Comparison of ENCODE assay signal across 7 cellular contexts in genomic region chr6:116462516-116462915, GRCh38. TPM values are rescaled to one million over a fixed set of nuclear protein-coding genes. Genes with fewer than 3 reads are reported as not detected.
DNase-seq lines count a peak whose midpoint lies in the region; ATAC-seq, FAIRE-seq and TF ChIP-seq lines count a peak whose summit lies in the region.

No MANE protein-coding gene starts in this region.

- peak; percentile 12 for DNase-seq in GM19239 (ENCODE audit: insufficient read length, low spot score)
- no peak for DNase-seq in nephron progenitor cell
- DNase-seq in GOT3 (lab: John Stamatoyannopoulos, UW) = no peak
- DNase-seq in NAMALWA (ENCODE audit: low spot score) = no peak
- DNase-seq in foreskin keratinocyte = no peak

- ATAC-seq in HG02981 (IDR thresholded peaks at IDR 0.05; ENCODE audit: unreplicated experiment) (peak; percentile 34), foreskin keratinocyte (no peak)

- H3K36me3 Mint-ChIP-seq in brain (no peaks in the 10 kb centered on the region), nephron progenitor cell (ENCODE audit: low read depth) (no peaks in the 10 kb centered on the region)

- peak; percentile 52 for FAIRE-seq in GM19239 (lab: Jason Lieb, UNC)

- TF ChIP-seq CTCF in brain (conservative IDR thresholded peaks at IDR 0.05) (no peak), nephron progenitor cell (IDR thresholded peaks at IDR 0.05) (no peak), foreskin keratinocyte (conservative IDR thresholded peaks at IDR 0.05) (no peak)

- peaks cover 14% of the 10 kb centered on the region for H3K4me1 Mint-ChIP-seq in brain
- H3K4me1 Mint-ChIP-seq in nephron progenitor cell = peaks cover 20% of the 10 kb centered on the region

- H3K4me3 Mint-ChIP-seq in brain (peak overlapping the region; percentile 65 to 80 (median 69)), nephron progenitor cell (peak overlapping the region; percentile 75)

- H3K27ac ChIP-seq in foreskin keratinocyte = no peak overlapping the region

- H3K4me1 ChIP-seq in foreskin keratinocyte = peaks cover 4% of the 10 kb centered on the region

- H3K9me3 Mint-ChIP-seq in brain (peaks cover 0 to 3% (median 0%) of the 10 kb centered on the region in 5 experiments), nephron progenitor cell (no peaks in the 10 kb centered on the region)

- H3K27me3 ChIP-seq in foreskin keratinocyte = peaks cover 19% of the 10 kb centered on the region

- H3K27ac Mint-ChIP-seq in brain = peak overlapping the region in 1 of 5 experiments; percentile 19
- no peak overlapping the region for H3K27ac Mint-ChIP-seq in nephron progenitor cell

- H3K27me3 Mint-ChIP-seq in brain (peaks cover 53% of the 10 kb centered on the region), nephron progenitor cell (ENCODE audit: low read depth, poor library complexity) (peaks cover 74% of the 10 kb centered on the region)

RNA-seq across cellular contexts. Expression of gene CALHM6, which starts 1.3 kb away (rescaled TPM):
- polyA plus RNA-seq in brain (ENCODE audit: insufficient read depth, low read depth, low replicate concordance) = 1.2 TPM
- total RNA-seq in foreskin keratinocyte = 3.0 and 3.2 TPM in 2 replicates
- polyA plus RNA-seq in foreskin keratinocyte = 4.0 and 4.6 TPM in 2 replicates

RNA-seq across cellular contexts. Expression of gene CALHM5, which starts 48.9 kb away (rescaled TPM):
- 0.20 TPM for polyA plus RNA-seq in brain (ENCODE audit: insufficient read depth, low read depth, low replicate concordance)
- total RNA-seq in foreskin keratinocyte = 0.11 and 0.20 TPM in 2 replicates
- polyA plus RNA-seq in foreskin keratinocyte = 0.03 and 0.10 TPM in 2 replicates
